ENCODE assay signal across 9 cellular contexts in genomic region chr7:130900471-130901076, GRCh38.
DNase-seq lines count a peak whose midpoint lies in the region; ATAC-seq, FAIRE-seq and TF ChIP-seq lines count a peak whose summit lies in the region.
"Had no signal": no experiment of that assay in that cellular context is flagged by ENCODE, and none has a peak within 500 bp of the region (broad histone marks: within the 10 kb centered on the region; RNA-seq: fewer than 3 reads in every experiment).

No MANE protein-coding gene starts in this region.

- TF ChIP-seq POLR2A in endothelial cell of umbilical vein (IDR thresholded peaks at IDR 0.05; ENCODE audit: low read depth, low read length) = no peak

- TF ChIP-seq CTCF in Calu3 (IDR thresholded peaks at IDR 0.05; ENCODE audit: unreplicated experiment) = no peak
- TF ChIP-seq CTCF in RWPE1 (conservative IDR thresholded peaks at IDR 0.05; ENCODE audit: low read depth) = no peak
- no peak for TF ChIP-seq CTCF in endothelial cell of umbilical vein (IDR thresholded peaks at IDR 0.05; ENCODE audit: extremely low read depth in 1 of 2, insufficient read depth in 1 of 2, low read depth in 1 of 2, low read length in 2 of 2)

- H3K27me3 ChIP-seq in endothelial cell of umbilical vein (ENCODE audit: control insufficient read depth in 2 of 2, insufficient read depth in 2 of 2, low read length in 2 of 2) (no peaks in the 10 kb centered on the region), rectal smooth muscle tissue (ENCODE audit: control insufficient read depth, insufficient read depth, low read length) (no peaks in the 10 kb centered on the region)

- BruUV-seq in Calu3 (replicated peaks; lab: Mats Ljungman, UMichigan) = TSS peak; percentile 36
- no TSS peak for BruUV-seq in endothelial cell of umbilical vein (replicated peaks; lab: Mats Ljungman, UMichigan)

- no peak overlapping the region for H3K9ac ChIP-seq in endothelial cell of umbilical vein (replicated peaks; ENCODE audit: extremely low read depth, insufficient read depth, low read length)
- H3K9ac ChIP-seq in rectal smooth muscle tissue (ENCODE audit: low read length) = no peak overlapping the region

- H3K36me3 Mint-ChIP-seq in Calu3 (ENCODE audit: insufficient read depth, unreplicated experiment) (peaks cover 99% of the 10 kb centered on the region), immature natural killer cell (peaks cover 3 to 18% (median 4%) of the 10 kb centered on the region in 3 donors)
- H3K36me3 Mint-ChIP-seq: type B pancreatic cell had no signal

- CTCF ChIA-PET in Calu3 (lab: Charles Lee) = interaction anchor here (2.2 kb wide), 1 partner anchor 12 kb away, joined by 17 read pairs; no protein-coding TSS in a partner anchor
- CTCF ChIA-PET in RWPE1 (lab: Yijun Ruan, JAX) = no interaction called here
- CTCF ChIA-PET in endothelial cell of umbilical vein (lab: Charles Lee) = interaction anchor here (6.7 kb wide), 1 partner anchor 139 kb away, joined by 175 read pairs; no protein-coding TSS in a partner anchor

- H3K4me3 ChIP-seq in endothelial cell of umbilical vein (replicated peaks in 1 of 3; ENCODE audit: insufficient read depth in 1 of 3, low read depth in 1 of 3, low read length in 3 of 3) (no peak overlapping the region), rectal smooth muscle tissue (ENCODE audit: low read length) (no peak overlapping the region)

- FAIRE-seq in endothelial cell of umbilical vein (lab: Jason Lieb, UNC) = no peak

- H4K20me1 ChIP-seq in endothelial cell of umbilical vein (replicated peaks; ENCODE audit: control insufficient read depth, extremely low read depth, insufficient read depth, low read length) = peaks cover 3% of the 10 kb centered on the region

- DNase-seq in Calu3 (no peak), RWPE1 (ENCODE audit: low spot score) (no peak), endothelial cell of umbilical vein (ENCODE audit: low read depth, low spot score) (no peak), immature natural killer cell (no peak)
- DNase-seq in stimulated activated CD4-positive, alpha-beta T cell treated with anti-CD3 and anti-CD28 coated beads, Interleukin-1b, Interleukin-23, amount 100 ng/mL, for 48 hours = no peak

- no peak overlapping the region for H3K4me2 ChIP-seq in endothelial cell of umbilical vein (ENCODE audit: insufficient read depth, low read length)

- no peaks in the 10 kb centered on the region for H3K9me3 ChIP-seq in endothelial cell of umbilical vein (replicated peaks; ENCODE audit: control insufficient read depth, insufficient read depth, low read length)

- H3K4me1 ChIP-seq in endothelial cell of umbilical vein (ENCODE audit: control insufficient read depth, extremely low read depth, insufficient read depth, low read length) (peaks cover 80% of the 10 kb centered on the region), rectal smooth muscle tissue (ENCODE audit: control insufficient read depth, insufficient read depth, low read length) (peaks cover 20% of the 10 kb centered on the region)

- dilution Hi-C loops in endothelial cell of umbilical vein (cut with MboI; ENCODE audit: extremely low pct_ligation_motif_present, low sequenced_read_pairs) = no loop called here

- ATAC-seq in HG02763 (IDR thresholded peaks at IDR 0.05; ENCODE audit: unreplicated experiment) = no peak
- no peak for ATAC-seq in GM19351 (IDR thresholded peaks at IDR 0.05; ENCODE audit: unreplicated experiment)

- peak overlapping the region; percentile 82 for H3K4me3 Mint-ChIP-seq in Calu3 (ENCODE audit: low read depth, unreplicated experiment)
- no peak overlapping the region for H3K4me3 Mint-ChIP-seq in immature natural killer cell

- H3K9me3 Mint-ChIP-seq in Calu3 (ENCODE audit: low read depth, unreplicated experiment) (no peaks in the 10 kb centered on the region), immature natural killer cell (no peaks in the 10 kb centered on the region)

- no peak overlapping the region for H2AFZ ChIP-seq in endothelial cell of umbilical vein (ENCODE audit: low read depth, low read length)

- no peaks in the 10 kb centered on the region for H3K9me1 ChIP-seq in endothelial cell of umbilical vein (replicated peaks; ENCODE audit: control insufficient read depth, extremely low read depth, insufficient read depth, low read length)

- intact Hi-C loops in Calu3 (cut with micrococcal nuclease; ENCODE audit: unreplicated experiment) = no loop called here
- intact Hi-C loops in endothelial cell of umbilical vein (cut with micrococcal nuclease) = no loop called here

- peaks cover 91% of the 10 kb centered on the region for H3K79me2 ChIP-seq in endothelial cell of umbilical vein (ENCODE audit: control insufficient read depth, insufficient read depth, low read length)

- peaks cover 10% of the 10 kb centered on the region for H3K27me3 Mint-ChIP-seq in Calu3 (ENCODE audit: unreplicated experiment)
- peaks cover 4 to 37% (median 12%) of the 10 kb centered on the region in 3 donors for H3K27me3 Mint-ChIP-seq in immature natural killer cell (ENCODE audit: low read depth in 3 of 3)

- H3K4me1 Mint-ChIP-seq in Calu3 (ENCODE audit: low read depth, unreplicated experiment) (peaks cover 77% of the 10 kb centered on the region), immature natural killer cell (peaks cover 59 to 81% of the 10 kb centered on the region in 2 donors)

- H3K36me3 ChIP-seq in endothelial cell of umbilical vein (ENCODE audit: control insufficient read depth in 2 of 2, extremely low read depth in 1 of 2, insufficient read depth in 2 of 2, low read length in 2 of 2) (peaks cover 27 to 32% of the 10 kb centered on the region in 2 experiments), rectal smooth muscle tissue (ENCODE audit: control insufficient read depth, insufficient read depth, low read length) (peaks cover 7% of the 10 kb centered on the region)

- POLR2A ChIA-PET in RWPE1 (lab: Yijun Ruan, JAX; ENCODE audit: low non-redundant PET) (no interaction called here), endothelial cell of umbilical vein (lab: Charles Lee) (interaction anchor here (0.6 kb wide), 1 partner anchor 159 kb away, joined by 3 read pairs; no protein-coding TSS in a partner anchor)

- H3K27ac ChIP-seq in RWPE1 (peak overlapping the region; percentile 81), endothelial cell of umbilical vein (ENCODE audit: insufficient read depth, low read depth, low read length) (peak overlapping the region; percentile 43), rectal smooth muscle tissue (ENCODE audit: low read depth, low read length) (peak overlapping the region; percentile 11)

- H3K27ac Mint-ChIP-seq in Calu3 (ENCODE audit: unreplicated experiment) (peak overlapping the region; percentile 97), immature natural killer cell (peak overlapping the region in 3 of 6 donors; percentile 15 to 67 (median 42))

TF ChIP-seq in endothelial cell of umbilical vein, 7 proteins besides CTCF, POLR2A, EP300 and RAD21:
- peak; percentile 40 for TF ChIP-seq POLR2AphosphoS5 (IDR thresholded peaks at IDR 0.05; ENCODE audit: insufficient read depth, low read depth, low read length)
- no peak for TF ChIP-seq GATA2 (IDR thresholded peaks at IDR 0.05; ENCODE audit: insufficient read depth, insufficient read length, low read depth, low read length)
- no peak for TF ChIP-seq JUN (IDR thresholded peaks at IDR 0.05; ENCODE audit: borderline replicate concordance, insufficient read depth, insufficient read length, low read depth)
- no peak for TF ChIP-seq FOS (IDR thresholded peaks at IDR 0.05; ENCODE audit: borderline replicate concordance, insufficient read depth, low read length)
- TF ChIP-seq MYC (IDR thresholded peaks at IDR 0.05; ENCODE audit: low read depth, low read length) = no peak

Comparison
In these comparisons a context has a peak if more than half of its experiments do, and no peak if none do; other contexts are left out.
1. H3K27ac ChIP-seq: peak in every context shown above with its lines; median percentile 81 in RWPE1; 43 in endothelial cell of umbilical vein; 11 in rectal smooth muscle tissue.